In the genomic region with DNA sequence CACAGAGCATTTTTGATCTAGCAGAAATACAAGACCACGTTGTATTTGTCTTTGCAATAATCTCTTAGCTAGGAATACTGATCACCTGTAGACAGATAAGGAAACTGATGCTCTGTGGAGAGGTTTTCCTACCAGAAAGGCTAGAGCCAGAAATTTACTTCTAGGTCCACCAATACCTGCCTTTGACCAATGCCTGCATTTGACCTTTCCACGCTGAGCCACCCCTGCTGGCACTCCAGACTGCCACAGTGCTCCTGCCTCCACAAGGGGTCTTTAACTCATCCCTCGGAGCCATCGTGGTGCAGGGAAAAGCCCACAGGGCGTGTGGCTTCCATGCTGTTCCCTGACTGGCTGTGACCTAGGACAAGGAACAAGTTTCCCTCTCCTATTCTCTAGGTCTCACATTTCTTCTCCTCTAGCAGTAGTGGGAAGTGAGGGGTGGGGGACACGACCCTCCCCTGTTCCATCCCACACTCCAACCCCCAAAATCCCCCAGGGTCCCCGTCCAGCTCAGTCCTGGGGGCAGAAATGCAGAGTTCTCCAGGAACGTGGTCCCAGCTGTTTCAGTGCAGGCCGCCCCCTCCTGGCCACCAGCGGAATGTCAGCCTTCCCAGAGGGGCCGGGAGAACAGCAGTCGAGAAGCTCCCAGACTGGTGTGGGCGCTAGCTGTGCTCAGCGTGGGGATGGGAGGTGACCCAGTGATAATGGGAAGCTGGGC, we compare ENCODE assay signal across 8 cellular contexts. TPM values are rescaled to one million over a fixed set of nuclear protein-coding genes. Genes with fewer than 3 reads are reported as not detected.
DNase-seq lines count a peak whose midpoint lies in the region; ATAC-seq, FAIRE-seq and TF ChIP-seq lines count a peak whose summit lies in the region.

No MANE protein-coding gene starts in this region.

- H3K4me3 ChIP-seq in HepG2 (replicated peaks in 1 of 3; ENCODE audit: insufficient read depth in 1 of 3, low read depth in 2 of 3, low read length in 3 of 3), result no peak overlapping the region

- H3K27ac ChIP-seq in 22Rv1 (no peak overlapping the region), HepG2 (ENCODE audit: extremely low read length, insufficient read depth, low read length) (no peak overlapping the region)

- peaks cover 22% of the 10 kb centered on the region for H3K36me3 Mint-ChIP-seq in chondrocyte (ENCODE audit: low read depth)

- FAIRE-seq in GM12891 (lab: Jason Lieb, UNC) (peak; percentile 76), HepG2 (lab: Jason Lieb, UNC) (peak; percentile 26)

- POLR2A ChIA-PET in HepG2 (lab: Yijun Ruan, JAX), result no interaction called here

- in situ Hi-C loops in HepG2 (cut with HindIII; ENCODE audit: extremely low pct_ligation_motif_present, low pct_unique_long_range_greater_than_20kb), result no loop called here

- H3K36me3 ChIP-seq in HepG2 (replicated peaks in 1 of 2; ENCODE audit: control insufficient read depth in 1 of 2, insufficient read depth in 2 of 2, low read length in 2 of 2), result no peaks in the 10 kb centered on the region

- H3K9ac ChIP-seq in HepG2 (ENCODE audit: insufficient read depth, low read depth, low read length), result no peak overlapping the region

- TF ChIP-seq CTCF in 22Rv1 (IDR thresholded peaks at IDR 0.05) (peak; percentile 99), chondrocyte (IDR thresholded peaks at IDR 0.05) (peak; percentile 96), HepG2 (CRISPR knock-in tag; IDR thresholded peaks at IDR 0.05) (peak; percentile 90)

- peaks cover 17% of the 10 kb centered on the region for H3K4me1 ChIP-seq in HepG2 (ENCODE audit: insufficient read depth, low read length)

- no peak overlapping the region for H2AFZ ChIP-seq in HepG2 (ENCODE audit: low read length)

- BruUV-seq in HepG2 (replicated peaks; lab: Mats Ljungman, UMichigan), result no TSS peak

- TF ChIP-seq EP300 in HepG2 (IDR thresholded peaks at IDR 0.05; ENCODE audit: low read depth in 2 of 2, low read length in 2 of 2) (no peak), HepG2 (CRISPR knock-in tag; IDR thresholded peaks at IDR 0.05; ENCODE audit: borderline replicate concordance) (no peak)

- H3K4me3 Mint-ChIP-seq in chondrocyte (ENCODE audit: unreplicated experiment), result peak overlapping the region; percentile 84

- ATAC-seq in HepG2, result peak; percentile 84

- CTCF ChIA-PET in HepG2 (lab: Yijun Ruan, JAX; ENCODE audit: low intra/inter-chr PET ratio, low total read pairs), result interaction anchor here (1.5 kb wide), 1 partner anchor 161 kb away, joined by 12 read pairs; no protein-coding TSS in a partner anchor

- TF ChIP-seq POLR2A in GM12891 (IDR thresholded peaks at IDR 0.05; ENCODE audit: low read depth, low read length) (no peak), HepG2 (IDR thresholded peaks at IDR 0.05; ENCODE audit: insufficient read depth in 1 of 2, low read depth in 2 of 2, low read length in 2 of 2) (no peak)

- no peak overlapping the region for H3K4me2 ChIP-seq in HepG2 (ENCODE audit: low read depth, low read length)

- peaks cover 16 to 59% of the 10 kb centered on the region in 2 experiments for H3K27me3 ChIP-seq in HepG2 (ENCODE audit: control insufficient read depth in 1 of 2, insufficient read depth in 2 of 2, low read length in 2 of 2)

- peak; percentile 83 for DNase-seq in GM12891 (ENCODE audit: insufficient read length, low spot score)
- DNase-seq in NCI-H1694 (lab: John Stamatoyannopoulos, UW), result peak; percentile 76
- DNase-seq in activated CD4-positive, alpha-beta T cell treated with anti-CD3 and anti-CD28 coated beads for 48 hours, result peak; percentile 76
- DNase-seq in chondrocyte (ENCODE audit: low spot score), result no peak
- DNase-seq in HepG2 (ENCODE audit: low spot score), result peak; percentile 24
- peak; percentile 64 for DNase-seq in stimulated activated CD4-positive, alpha-beta T cell treated with anti-CD3 and anti-CD28 coated beads, Interleukin-4, amount 100 ng/mL, for 24 hours
- DNase-seq in cortex of kidney (lab: John Stamatoyannopoulos, UW), result no peak

- TF ChIP-seq RAD21 in HepG2 (CRISPR knock-in tag; IDR thresholded peaks at IDR 0.05), result peak; percentile 63; the same call in 1 of the 2 replicates

- peak overlapping the region; percentile 90 for H3K27ac Mint-ChIP-seq in chondrocyte (ENCODE audit: unreplicated experiment)

- H3K79me2 ChIP-seq in HepG2 (ENCODE audit: insufficient read depth, low read length), result no peaks in the 10 kb centered on the region

- H3K4me1 Mint-ChIP-seq in chondrocyte (ENCODE audit: low read depth), result peaks cover 77% of the 10 kb centered on the region

- H3K9me3 ChIP-seq in HepG2 (ENCODE audit: low read length), result no peaks in the 10 kb centered on the region

- intact Hi-C loops in HepG2 (cut with micrococcal nuclease; ENCODE audit: unreplicated experiment), result loop anchor here (1.0 kb wide), 1 partner anchor 160 kb away; no protein-coding TSS in a partner anchor

- 0% methylated on average over 6 of the region's 14 CpGs for WGBS in HepG2 (ENCODE audit: low lambda C conversion rate)

- H3K9me3 Mint-ChIP-seq in chondrocyte (ENCODE audit: low read depth), result no peaks in the 10 kb centered on the region

- H4K20me1 ChIP-seq in HepG2 (ENCODE audit: insufficient read depth, low read length), result no peaks in the 10 kb centered on the region

- no peaks in the 10 kb centered on the region for H3K27me3 Mint-ChIP-seq in chondrocyte (ENCODE audit: low read depth)

TF ChIP-seq in GM12891, 5 proteins besides CTCF, POLR2A, EP300 and RAD21 (continues in another document):
- TF ChIP-seq TAF1 (IDR thresholded peaks at IDR 0.05; ENCODE audit: low read depth, low read length), result no peak
- no peak for TF ChIP-seq POU2F2 (IDR thresholded peaks at IDR 0.05; ENCODE audit: low read depth, low read length)
- no peak for TF ChIP-seq PAX5 (IDR thresholded peaks at IDR 0.05; ENCODE audit: insufficient read depth, low read length, severe bottlenecking)
- TF ChIP-seq SPI1 (IDR thresholded peaks at IDR 0.05; ENCODE audit: low read depth, low read length), result no peak

TF ChIP-seq in HepG2, 621 proteins besides CTCF, POLR2A, EP300 and RAD21 (continues in another document):
- peak; percentile 15; the same call in 1 of the 2 replicates for TF ChIP-seq RXRA (CRISPR knock-in tag; IDR thresholded peaks at IDR 0.05)

RNA-seq across cellular contexts. Expression of gene ELN, which starts 1.4 kb away (rescaled TPM):
- not detected for polyA plus RNA-seq in GM12891 (2012; ENCODE audit: low read depth, missing spikeins)
- total RNA-seq in chondrocyte, result 8,224 to 15,554 TPM (median 15,093 TPM) in 3 replicates
- total RNA-seq in HepG2 (2016; rRNA removed; fragmentation: Illumina TruSeq; extraction: Trizol), result 0.08 and 0.15 TPM in 2 replicates
- total RNA-seq in HepG2 (2016; cell fraction: cytosol; rRNA removed; fragmentation: Illumina TruSeq; extraction: Trizol; ENCODE audit: low read depth), result not detected in 2 replicates
- 0.12 and 0.15 TPM in 2 replicates for total RNA-seq in HepG2 (2016; cell fraction: insoluble cytoplasmic fraction; rRNA removed; fragmentation: Illumina TruSeq; extraction: Trizol)
- total RNA-seq in HepG2 (2016; cell fraction: membrane; rRNA removed; fragmentation: Illumina TruSeq; extraction: Trizol), result 0.10 TPM in 1 of 2 replicates, not detected in the other
- total RNA-seq in HepG2 (2016; cell fraction: nucleus; rRNA removed; fragmentation: Illumina TruSeq; extraction: Trizol), result not detected in 2 replicates
- polyA plus RNA-seq in HepG2 (2011; rRNA removed), result 0.37 and 0.46 TPM in 2 replicates
- polyA plus RNA-seq in HepG2 (2011; cell fraction: cytosol; rRNA removed), result 0.28 and 0.43 TPM in 2 replicates
- polyA plus RNA-seq in HepG2 (2011; cell fraction: nucleus; rRNA removed), result 0.21 and 0.71 TPM in 2 replicates
- 0.24 and 0.31 TPM in 2 replicates for polyA plus RNA-seq in HepG2 (2012)
- 0.03 and 0.06 TPM in 2 replicates for polyA plus RNA-seq in HepG2 (2016; cell fraction: cytosol; fragmentation: Illumina TruSeq; extraction: Trizol; ENCODE audit: low read depth)
- 0.22 and 0.34 TPM in 2 replicates for polyA plus RNA-seq in HepG2 (2016; cell fraction: insoluble cytoplasmic fraction; fragmentation: Illumina TruSeq; extraction: Trizol; ENCODE audit: low read depth)
- 0.05 and 0.07 TPM in 2 replicates for polyA plus RNA-seq in HepG2 (2016; cell fraction: membrane; fragmentation: Illumina TruSeq; extraction: Trizol; ENCODE audit: low read depth)
- polyA plus RNA-seq in HepG2 (2016; cell fraction: nucleus; fragmentation: Illumina TruSeq; extraction: Trizol; ENCODE audit: insufficient read depth, low read depth), result 0.33 TPM in 2 replicates
- 0.05 and 0.12 TPM in 2 replicates for polyA minus RNA-seq in HepG2 (2011; rRNA and poly(A)+ RNA removed; ENCODE audit: low replicate concordance)
- polyA minus RNA-seq in HepG2 (2011; cell fraction: cytosol; rRNA and poly(A)+ RNA removed), result 0.62 TPM in 1 of 2 replicates, not detected in the other
- not detected in 2 replicates for polyA minus RNA-seq in HepG2 (2011; cell fraction: nucleus; rRNA and poly(A)+ RNA removed)

RNA-seq across cellular contexts. Expression of gene LIMK1, which starts 57.0 kb away (rescaled TPM):
- 29.8 TPM for polyA plus RNA-seq in GM12891 (2012; ENCODE audit: low read depth, missing spikeins)
- total RNA-seq in chondrocyte (39.1 to 46.5 TPM (median 41.5 TPM) in 3 replicates), HepG2 (2016; rRNA removed; fragmentation: Illumina TruSeq; extraction: Trizol) (8.2 and 8.9 TPM in 2 replicates)
- 4.6 and 5.6 TPM in 2 replicates for total RNA-seq in HepG2 (2016; cell fraction: cytosol; rRNA removed; fragmentation: Illumina TruSeq; extraction: Trizol; ENCODE audit: low read depth)
- total RNA-seq in HepG2 (2016; cell fraction: insoluble cytoplasmic fraction; rRNA removed; fragmentation: Illumina TruSeq; extraction: Trizol), result 6.7 and 8.6 TPM in 2 replicates
- total RNA-seq in HepG2 (2016; cell fraction: membrane; rRNA removed; fragmentation: Illumina TruSeq; extraction: Trizol), result 16.3 and 16.4 TPM in 2 replicates
- 6.6 TPM in 2 replicates for total RNA-seq in HepG2 (2016; cell fraction: nucleus; rRNA removed; fragmentation: Illumina TruSeq; extraction: Trizol)
- polyA plus RNA-seq in HepG2 (2011; rRNA removed), result 18.8 and 22.5 TPM in 2 replicates
- polyA plus RNA-seq in HepG2 (2011; cell fraction: cytosol; rRNA removed), result 12.2 and 13.7 TPM in 2 replicates
- polyA plus RNA-seq in HepG2 (2011; cell fraction: nucleus; rRNA removed), result 28.7 and 31.1 TPM in 2 replicates
- 8.3 and 10.9 TPM in 2 replicates for polyA plus RNA-seq in HepG2 (2012)
- 7.5 and 8.7 TPM in 2 replicates for polyA plus RNA-seq in HepG2 (2016; cell fraction: cytosol; fragmentation: Illumina TruSeq; extraction: Trizol; ENCODE audit: low read depth)
- polyA plus RNA-seq in HepG2 (2016; cell fraction: insoluble cytoplasmic fraction; fragmentation: Illumina TruSeq; extraction: Trizol; ENCODE audit: low read depth), result 10.6 and 14.3 TPM in 2 replicates
- polyA plus RNA-seq in HepG2 (2016; cell fraction: membrane; fragmentation: Illumina TruSeq; extraction: Trizol; ENCODE audit: low read depth), result 18.8 and 20.9 TPM in 2 replicates
- 14.4 and 15.5 TPM in 2 replicates for polyA plus RNA-seq in HepG2 (2016; cell fraction: nucleus; fragmentation: Illumina TruSeq; extraction: Trizol; ENCODE audit: insufficient read depth, low read depth)
- 36.5 and 57.3 TPM in 2 replicates for polyA minus RNA-seq in HepG2 (2011; rRNA and poly(A)+ RNA removed; ENCODE audit: low replicate concordance)
- polyA minus RNA-seq in HepG2 (2011; cell fraction: cytosol; rRNA and poly(A)+ RNA removed), result 10.0 and 11.6 TPM in 2 replicates
- 4.1 and 4.8 TPM in 2 replicates for polyA minus RNA-seq in HepG2 (2011; cell fraction: nucleus; rRNA and poly(A)+ RNA removed)

Comparison
In these comparisons a context has a peak if more than half of its experiments do, and no peak if none do; other contexts are left out.
1. DNase-seq: peak in GM12891 (single experiment), NCI-H1694 (single experiment), activated CD4-positive, alpha-beta T cell treated with anti-CD3 and anti-CD28 coated beads for 48 hours (single experiment), HepG2 (single experiment) and stimulated activated CD4-positive, alpha-beta T cell treated with anti-CD3 and anti-CD28 coated beads, Interleukin-4, amount 100 ng/mL, for 24 hours (single experiment); none in chondrocyte (single experiment) and cortex of kidney (single experiment).
2. RNA of gene ELN, which starts 1.4 kb away (total RNA-seq): 8,224 to 15,554 TPM in chondrocyte; 0.08 to 0.15 TPM in HepG2; every median in the first group is over 1,000 times any median in the second.
3. Peak in every context shown above with its lines, with median percentiles within 50 percentile points of each other: CTCF ChIP-seq.